Comparison of ENCODE assay signal across 21 cellular contexts in genomic region chr1:21944261-21945074, GRCh38. TPM values are rescaled to one million over a fixed set of nuclear protein-coding genes. Genes with fewer than 3 reads are reported as not detected.
A peak's percentile ranks its signal among the peaks of the same experiment; 100 is the strongest.
DNase-seq lines count a peak whose midpoint lies in the region; ATAC-seq lines count a peak whose summit lies in the region.
"Had no signal": no experiment of that assay in that cellular context is flagged by ENCODE, and none has a peak within 500 bp of the region (broad histone marks: within the 10 kb centered on the region; RNA-seq: fewer than 3 reads in every experiment).

No MANE protein-coding gene starts in this region.

- H3K9me3 ChIP-seq in HUES6 (ENCODE audit: control insufficient read depth, insufficient read depth, low read depth, low read length): no peaks in the 10 kb centered on the region
- no peaks in the 10 kb centered on the region for H3K9me3 ChIP-seq in skeletal muscle satellite cell (replicated peaks; ENCODE audit: low read length)
- H3K9me3 ChIP-seq: BLaER1 had no signal

- H3K4me1 ChIP-seq in HUES6 (ENCODE audit: control insufficient read depth, insufficient read depth, low read length) (peaks cover 21% of the 10 kb centered on the region), skeletal muscle satellite cell (ENCODE audit: control insufficient read depth, insufficient read depth, low read length) (peaks cover 30% of the 10 kb centered on the region)

- H3K27me3 ChIP-seq in HUES6 (ENCODE audit: control insufficient read depth, insufficient read depth, low read length) (no peaks in the 10 kb centered on the region), skeletal muscle satellite cell (ENCODE audit: control insufficient read depth, insufficient read depth, low read length) (no peaks in the 10 kb centered on the region)
- H3K27me3 ChIP-seq: BLaER1 had no signal

- H3K4me3 ChIP-seq in HUES6 (ENCODE audit: low read depth, low read length) (peak overlapping the region; percentile 31), skeletal muscle satellite cell (ENCODE audit: low read length) (no peak overlapping the region)
- H3K4me3 ChIP-seq: BLaER1 had no signal

- H3K36me3 ChIP-seq in HUES6 (ENCODE audit: control insufficient read depth, insufficient read depth, low read length) (no peaks in the 10 kb centered on the region), skeletal muscle satellite cell (ENCODE audit: insufficient read depth, low read length) (no peaks in the 10 kb centered on the region)
- H3K36me3 ChIP-seq: BLaER1 had no signal

- H3K4me2 ChIP-seq in skeletal muscle satellite cell (ENCODE audit: low read length): no peak overlapping the region
- H3K4me2 ChIP-seq: BLaER1 had no signal

- H3K9ac ChIP-seq in HUES6 (ENCODE audit: low read length): peak overlapping the region; percentile 79
- H3K9ac ChIP-seq in skeletal muscle satellite cell (ENCODE audit: low read depth, low read length): peak overlapping the region; percentile 36
- H3K9ac ChIP-seq: BLaER1 had no signal

- DNase-seq in dermis blood vessel endothelial cell (peak; percentile 88), iPS-NIHi11 (ENCODE audit: low spot score) (peak; percentile 77), putamen (ENCODE audit: low spot score) (no peak), NCI-H2107 treated with DMSO at 0.1 percent for 48 hours (lab: John Stamatoyannopoulos, UW; ENCODE audit: unreplicated experiment) (no peak), HuH-7.5 (ENCODE audit: low spot score) (no peak)
- DNase-seq: activated CD4-positive, alpha-beta T cell treated with anti-CD3 and anti-CD28 coated beads for 36 hours; EL; HFFc6; KBM-7; NCI-H1930; nucleus accumbens; stimulated activated CD4-positive, alpha-beta T cell treated with anti-CD3 and anti-CD28 coated beads, Interleukin-1b, Interleukin-23, amount 100 ng/mL, for 48 hours had no signal

- peak overlapping the region; percentile 69 for H3K27ac ChIP-seq in HUES6 (ENCODE audit: low read depth, low read length)
- H3K27ac ChIP-seq: BLaER1 had no signal

- no peak for ATAC-seq in HG02840 (IDR thresholded peaks at IDR 0.05; ENCODE audit: low FRiP score, unreplicated experiment)
- ATAC-seq: activated CD4-positive, alpha-beta T cell treated with anti-CD3 and anti-CD28 coated beads for 36 hours; activated T-helper 17 cell treated with anti-CD3 and anti-CD28 coated beads, Interleukin-2, amount 50 U/mL, for 72 hours; stimulated activated effector memory CD8-positive, alpha-beta T cell treated with anti-CD3 and anti-CD28 coated beads, Interleukin-12 subunit alpha, Interleukin-12 subunit beta, amount 100 ng/mL, for 72 hours had no signal

RNA-seq across cellular contexts. Expression of gene HSPG2, which starts 7.4 kb away (rescaled TPM):
- 1,406 and 1,997 TPM in 2 replicates for total RNA-seq in dermis blood vessel endothelial cell
- total RNA-seq in skeletal muscle satellite cell (2012; rRNA removed): 149 and 214 TPM in 2 replicates

RNA-seq across cellular contexts. Expression of gene CELA3B, which starts 32.4 kb away (rescaled TPM):
- not detected in 2 replicates for total RNA-seq in dermis blood vessel endothelial cell
- not detected in 2 replicates for total RNA-seq in skeletal muscle satellite cell (2012; rRNA removed)
- total RNA-seq: activated CD4-positive, alpha-beta T cell treated with anti-CD3 and anti-CD28 coated beads for 36 hours; activated T-helper 17 cell treated with anti-CD3 and anti-CD28 coated beads, Interleukin-2, amount 50 U/mL, for 72 hours; bronchial epithelial cell; fibroblast of lung; HFFc6; kidney epithelial cell had no signal

RNA-seq across cellular contexts. Expression of gene CELA3A, which starts 57.0 kb away (rescaled TPM):
- total RNA-seq in dermis blood vessel endothelial cell: not detected in 2 replicates
- total RNA-seq in skeletal muscle satellite cell (2012; rRNA removed): not detected in 2 replicates
- total RNA-seq: activated CD4-positive, alpha-beta T cell treated with anti-CD3 and anti-CD28 coated beads for 36 hours; activated T-helper 17 cell treated with anti-CD3 and anti-CD28 coated beads, Interleukin-2, amount 50 U/mL, for 72 hours; bronchial epithelial cell; fibroblast of lung; HFFc6; kidney epithelial cell had no signal

Comparison
In these comparisons a context has a peak if more than half of its experiments do, and no peak if none do; other contexts are left out.
1. DNase-seq: peak in dermis blood vessel endothelial cell (single experiment) and iPS-NIHi11 (single experiment); none in putamen (single experiment), NCI-H2107 treated with DMSO at 0.1 percent for 48 hours (single experiment) and HuH-7.5 (single experiment).